14 cellular contexts compared by ENCODE assay signal in the genomic region with DNA sequence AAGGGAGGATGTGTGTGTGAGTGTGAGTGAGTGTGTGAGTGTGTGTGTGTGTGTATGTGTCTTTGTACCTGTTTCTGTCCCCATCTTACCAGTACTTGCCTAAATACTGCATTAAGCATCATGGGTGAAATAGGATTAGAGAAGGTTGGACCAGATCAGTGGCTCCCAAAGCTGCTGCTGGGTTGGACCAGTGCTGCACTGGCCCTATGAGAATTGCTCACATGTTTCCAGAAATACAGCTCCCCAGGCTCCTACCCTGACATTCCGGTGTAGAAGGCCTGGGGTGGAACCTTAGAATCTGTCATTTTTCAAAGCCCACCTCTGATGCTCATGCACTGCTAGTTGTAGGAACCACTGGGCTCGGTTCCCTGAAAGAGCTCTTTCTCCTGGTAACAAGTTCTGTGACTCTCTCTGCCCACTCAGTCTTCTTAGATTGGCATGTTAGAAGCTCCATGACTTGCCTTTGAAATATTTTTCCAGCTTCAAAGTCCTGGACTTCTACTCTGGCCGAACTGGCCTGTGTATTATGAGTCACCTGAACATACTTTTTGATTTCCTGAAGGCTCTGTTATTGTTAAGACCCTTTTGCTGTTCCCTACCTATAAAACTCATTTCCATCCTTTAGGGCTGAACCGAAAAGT.
DNase-seq lines count a peak whose midpoint lies in the region; ATAC-seq and TF ChIP-seq lines count a peak whose summit lies in the region.
"Had no signal": no experiment of that assay in that cellular context is flagged by ENCODE, and none has a peak within 500 bp of the region (broad histone marks: within the 10 kb centered on the region; RNA-seq: fewer than 3 reads in every experiment).

No MANE protein-coding gene starts in this region.

- DNase-seq in MCF 10A (ENCODE audit: unreplicated experiment) (peak; percentile 42), breast epithelium (ENCODE audit: low spot score in 2 of 2) (no peak), fibroblast of the aortic adventitia (ENCODE audit: low read depth) (peak; percentile 74), upper lobe of right lung (peak; percentile 16), NCI-H128 (lab: John Stamatoyannopoulos, UW; ENCODE audit: unreplicated experiment) (no peak), amygdala (lab: John Stamatoyannopoulos, UW) (no peak)
- DNase-seq in activated CD4-positive, alpha-beta T cell treated with anti-CD3 and anti-CD28 coated beads, Interleukin-2, amount 50 U/mL, for 1 hour: no peak
- DNase-seq: activated T-cell treated with anti-CD3 and anti-CD28 coated beads for 4 hours; colonic mucosa; naive B cell; NCI-H1694 treated with DMSO at 0.1 percent for 48 hours; stimulated activated naive CD8-positive, alpha-beta T cell treated with anti-CD3 and anti-CD28 coated beads, Interleukin-15, amount 100 ng/mL, for 72 hours; WERI-Rb-1 had no signal

- intact Hi-C loops in MCF 10A (cut with micrococcal nuclease): no loop called here
- intact Hi-C loops in breast epithelium (cut with DNase I; ENCODE audit: low total_unique reads): no loop called here
- intact Hi-C loops in upper lobe of right lung (cut with DNase I): no loop called here

- BruUV-seq in MCF 10A (replicated peaks; lab: Mats Ljungman, UMichigan): no TSS peak

- no peak for ATAC-seq in activated T-helper 17 cell treated with anti-CD3 and anti-CD28 coated beads, Interleukin-2, amount 50 U/mL, for 72 hours (replicated peaks)
- no peak for ATAC-seq in upper lobe of right lung
- ATAC-seq: stimulated activated naive CD8-positive, alpha-beta T cell treated with anti-CD3 and anti-CD28 coated beads, Interleukin-15, amount 100 ng/mL, for 72 hours had no signal

- H3K4me3 Mint-ChIP-seq in MCF 10A (ENCODE audit: unreplicated experiment): no peak overlapping the region
- no peak overlapping the region for H3K4me3 Mint-ChIP-seq in activated T-helper 17 cell treated with anti-CD3 and anti-CD28 coated beads, Interleukin-2, amount 50 U/mL, for 72 hours
- H3K4me3 Mint-ChIP-seq: naive B cell; stimulated activated naive CD8-positive, alpha-beta T cell treated with anti-CD3 and anti-CD28 coated beads, Interleukin-15, amount 100 ng/mL, for 72 hours had no signal

- H3K27me3 Mint-ChIP-seq in MCF 10A (ENCODE audit: insufficient read depth, unreplicated experiment): no peaks in the 10 kb centered on the region
- H3K27me3 Mint-ChIP-seq in activated T-helper 17 cell treated with anti-CD3 and anti-CD28 coated beads, Interleukin-2, amount 50 U/mL, for 72 hours: no peaks in the 10 kb centered on the region
- H3K27me3 Mint-ChIP-seq: naive B cell; stimulated activated naive CD8-positive, alpha-beta T cell treated with anti-CD3 and anti-CD28 coated beads, Interleukin-15, amount 100 ng/mL, for 72 hours had no signal

- POLR2A ChIA-PET in MCF 10A (lab: Yijun Ruan, JAX): interaction anchor here (0.6 to 0.9 kb wide), 3 partner anchors 9 to 86 kb away, joined by 3 to 6 read pairs (median 3); no protein-coding TSS in a partner anchor

- CTCF ChIA-PET in MCF 10A (lab: Yijun Ruan, JAX): no interaction called here

- H3K9me3 ChIP-seq in breast epithelium (no peaks in the 10 kb centered on the region), upper lobe of right lung (no peaks in the 10 kb centered on the region)
- H3K9me3 ChIP-seq: colonic mucosa had no signal

- H3K27ac Mint-ChIP-seq in MCF 10A (ENCODE audit: low read depth, unreplicated experiment): no peak overlapping the region
- peak overlapping the region; percentile 62 for H3K27ac Mint-ChIP-seq in activated T-helper 17 cell treated with anti-CD3 and anti-CD28 coated beads, Interleukin-2, amount 50 U/mL, for 72 hours

- TF ChIP-seq CTCF in MCF 10A (IDR thresholded peaks at IDR 0.05; ENCODE audit: unreplicated experiment): no peak
- TF ChIP-seq CTCF in breast epithelium (IDR thresholded peaks at IDR 0.05): no peak
- no peak for TF ChIP-seq CTCF in fibroblast of the aortic adventitia (IDR thresholded peaks at IDR 0.05; ENCODE audit: insufficient read depth, low read length)
- TF ChIP-seq CTCF in upper lobe of right lung (IDR thresholded peaks at IDR 0.05): no peak

- H3K27me3 ChIP-seq in breast epithelium (no peaks in the 10 kb centered on the region), upper lobe of right lung (no peaks in the 10 kb centered on the region)
- H3K27me3 ChIP-seq: colonic mucosa had no signal

- H3K27ac ChIP-seq in breast epithelium: no peak overlapping the region
- H3K27ac ChIP-seq in upper lobe of right lung: no peak overlapping the region
- H3K27ac ChIP-seq: colonic mucosa, WERI-Rb-1 had no signal

- H3K4me1 ChIP-seq in breast epithelium (no peaks in the 10 kb centered on the region), upper lobe of right lung (peaks cover 8% of the 10 kb centered on the region)
- H3K4me1 ChIP-seq: colonic mucosa had no signal

- no peaks in the 10 kb centered on the region for H3K9me3 Mint-ChIP-seq in MCF 10A (ENCODE audit: unreplicated experiment)
- H3K9me3 Mint-ChIP-seq in activated T-helper 17 cell treated with anti-CD3 and anti-CD28 coated beads, Interleukin-2, amount 50 U/mL, for 72 hours: no peaks in the 10 kb centered on the region
- H3K9me3 Mint-ChIP-seq: naive B cell; stimulated activated naive CD8-positive, alpha-beta T cell treated with anti-CD3 and anti-CD28 coated beads, Interleukin-15, amount 100 ng/mL, for 72 hours had no signal

- no peak overlapping the region for H3K4me3 ChIP-seq in breast epithelium
- H3K4me3 ChIP-seq in fibroblast of the aortic adventitia (ENCODE audit: low read depth, low read length): no peak overlapping the region
- H3K4me3 ChIP-seq in upper lobe of right lung: no peak overlapping the region
- H3K4me3 ChIP-seq: colonic mucosa had no signal

- TF ChIP-seq POLR2A in breast epithelium (IDR thresholded peaks at IDR 0.05): no peak

- H3K4me1 Mint-ChIP-seq in MCF 10A (ENCODE audit: insufficient read depth, unreplicated experiment): peaks cover 7% of the 10 kb centered on the region
- no peaks in the 10 kb centered on the region for H3K4me1 Mint-ChIP-seq in activated T-helper 17 cell treated with anti-CD3 and anti-CD28 coated beads, Interleukin-2, amount 50 U/mL, for 72 hours

- H3K36me3 ChIP-seq in breast epithelium (no peaks in the 10 kb centered on the region), upper lobe of right lung (no peaks in the 10 kb centered on the region)
- H3K36me3 ChIP-seq: colonic mucosa, WERI-Rb-1 had no signal

- peaks cover 5% of the 10 kb centered on the region for H3K36me3 Mint-ChIP-seq in MCF 10A (ENCODE audit: insufficient read depth, unreplicated experiment)
- no peaks in the 10 kb centered on the region for H3K36me3 Mint-ChIP-seq in activated T-helper 17 cell treated with anti-CD3 and anti-CD28 coated beads, Interleukin-2, amount 50 U/mL, for 72 hours (ENCODE audit: low read depth)

Comparison
In these comparisons a context has a peak if more than half of its experiments do, and no peak if none do; other contexts are left out.
1. DNase-seq: peak in MCF 10A (single experiment), fibroblast of the aortic adventitia (single experiment) and upper lobe of right lung (single experiment); none in breast epithelium (0 of 2), activated CD4-positive, alpha-beta T cell treated with anti-CD3 and anti-CD28 coated beads, Interleukin-2, amount 50 U/mL, for 1 hour (single experiment), NCI-H128 (single experiment) and amygdala (0 of 56).